Comparison of ENCODE assay signal across 14 cellular contexts in the genomic region with DNA sequence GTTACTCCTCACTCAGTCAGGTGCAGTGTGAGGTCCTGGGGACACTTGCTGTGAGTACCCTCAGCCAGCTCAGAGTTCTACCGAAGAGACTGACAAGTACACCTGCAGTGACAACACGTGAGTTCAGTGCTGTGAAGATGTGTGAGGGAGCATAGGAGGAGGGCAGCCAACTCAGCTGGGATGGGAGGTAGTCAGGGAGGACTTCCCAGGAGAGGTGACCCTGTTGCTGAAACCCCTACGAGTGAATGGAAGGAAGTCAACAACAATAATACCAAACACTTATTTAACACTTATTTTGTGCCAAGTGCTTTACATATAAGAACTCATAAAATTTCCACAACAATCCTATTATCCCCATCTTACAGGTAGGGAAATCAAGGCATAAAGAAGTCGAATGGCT. TPM values are rescaled to one million over a fixed set of nuclear protein-coding genes. Genes with fewer than 3 reads are reported as not detected.
DNase-seq lines count a peak whose midpoint lies in the region; ATAC-seq and TF ChIP-seq lines count a peak whose summit lies in the region.
"Had no signal": no experiment of that assay in that cellular context is flagged by ENCODE, and none has a peak within 500 bp of the region (broad histone marks: within the 10 kb centered on the region; RNA-seq: fewer than 3 reads in every experiment).

No MANE protein-coding gene starts in this region.

- no peaks in the 10 kb centered on the region for H3K9me3 Mint-ChIP-seq in endodermal cell
- H3K9me3 Mint-ChIP-seq in activated CD4-positive, alpha-beta memory T cell treated with anti-CD3 and anti-CD28 coated beads, Interleukin-2, amount 10 ng/mL, durations not matched to agents 7 days and 5 days: peaks cover 5% of the 10 kb centered on the region
- H3K9me3 Mint-ChIP-seq: CD4-positive, alpha-beta memory T cell had no signal

- no peak for ATAC-seq in sciatic nerve
- no peak for ATAC-seq in GM19023 (IDR thresholded peaks at IDR 0.05; ENCODE audit: unreplicated experiment)
- ATAC-seq: A549 had no signal

- TF ChIP-seq CTCF in endodermal cell (conservative IDR thresholded peaks at IDR 0.05): no peak

- H3K9me3 ChIP-seq in endodermal cell (ENCODE audit: control insufficient read depth, low read length): no peaks in the 10 kb centered on the region
- H3K9me3 ChIP-seq: A549, BE2C, HAP-1 had no signal

- H3K9ac ChIP-seq in endodermal cell (ENCODE audit: extremely low read depth, low read length, poor library complexity, severe bottlenecking): no peak overlapping the region

- CTCF ChIA-PET in activated CD4-positive, alpha-beta memory T cell treated with anti-CD3 and anti-CD28 coated beads, Interleukin-2, amount 10 ng/mL, durations not matched to agents 7 days and 5 days (lab: Charles Lee): no interaction called here

- intact Hi-C loops in sciatic nerve (cut with DNase I): no loop called here

- H3K27me3 ChIP-seq in endodermal cell (ENCODE audit: control insufficient read depth, insufficient read depth, low read length, poor library complexity, severe bottlenecking): no peaks in the 10 kb centered on the region
- H3K27me3 ChIP-seq: BE2C had no signal

- H3K4me1 Mint-ChIP-seq in endodermal cell: peaks cover under 1% of the 10 kb centered on the region
- no peaks in the 10 kb centered on the region for H3K4me1 Mint-ChIP-seq in activated CD4-positive, alpha-beta memory T cell treated with anti-CD3 and anti-CD28 coated beads, Interleukin-2, amount 10 ng/mL, durations not matched to agents 7 days and 5 days

- H3K27ac ChIP-seq in angular gyrus (ENCODE audit: low read depth, low read length): peak overlapping the region; percentile 24
- no peak overlapping the region for H3K27ac ChIP-seq in endodermal cell (ENCODE audit: low read depth, low read length)
- H3K27ac ChIP-seq: A549, C4-2B had no signal

- peaks cover 5% of the 10 kb centered on the region for H3K36me3 ChIP-seq in endodermal cell (ENCODE audit: control insufficient read depth, insufficient read depth, low read length)
- H3K36me3 ChIP-seq: BE2C had no signal

- no peak overlapping the region for H3K4me3 ChIP-seq in endodermal cell (ENCODE audit: low read length)
- H3K4me3 ChIP-seq: A549, HAP-1 had no signal

- H3K36me3 Mint-ChIP-seq in endodermal cell (ENCODE audit: low read depth): peaks cover 24% of the 10 kb centered on the region
- peaks cover 6% of the 10 kb centered on the region for H3K36me3 Mint-ChIP-seq in activated CD4-positive, alpha-beta memory T cell treated with anti-CD3 and anti-CD28 coated beads, Interleukin-2, amount 10 ng/mL, durations not matched to agents 7 days and 5 days (ENCODE audit: low read depth)

- no peaks in the 10 kb centered on the region for H3K4me1 ChIP-seq in endodermal cell (ENCODE audit: control insufficient read depth, insufficient read depth, low read length)
- H3K4me1 ChIP-seq: A549, HAP-1 had no signal

- H3K27me3 Mint-ChIP-seq in endodermal cell (ENCODE audit: insufficient read depth): no peaks in the 10 kb centered on the region
- no peaks in the 10 kb centered on the region for H3K27me3 Mint-ChIP-seq in activated CD4-positive, alpha-beta memory T cell treated with anti-CD3 and anti-CD28 coated beads, Interleukin-2, amount 10 ng/mL, durations not matched to agents 7 days and 5 days
- H3K27me3 Mint-ChIP-seq: CD4-positive, alpha-beta memory T cell had no signal

- 95 to 100% methylated on average over 1 to 4 of the region's 4 CpGs for WGBS in endodermal cell (ENCODE audit: insufficient coverage in 1 of 2, insufficient read length in 1 of 2), 2 experiments

- DNase-seq in endodermal cell (peak; percentile 23), sciatic nerve (ENCODE audit: low spot score) (peak; percentile 7), NCI-H345 (lab: John Stamatoyannopoulos, UW) (no peak)
- no peak for DNase-seq in activated CD4-positive, alpha-beta memory T cell treated with anti-CD3 and anti-CD28 coated beads, Interleukin-2, amount 10 ng/mL, durations not matched to agents 7 days and 5 days
- DNase-seq: BE2C; CD4-positive, alpha-beta memory T cell; COR-L47; DND-41; GDM1 had no signal

- POLR2A ChIA-PET in activated CD4-positive, alpha-beta memory T cell treated with anti-CD3 and anti-CD28 coated beads, Interleukin-2, amount 10 ng/mL, durations not matched to agents 7 days and 5 days (lab: Charles Lee): no interaction called here

- H3K4me3 Mint-ChIP-seq in endodermal cell: no peak overlapping the region
- no peak overlapping the region for H3K4me3 Mint-ChIP-seq in activated CD4-positive, alpha-beta memory T cell treated with anti-CD3 and anti-CD28 coated beads, Interleukin-2, amount 10 ng/mL, durations not matched to agents 7 days and 5 days
- H3K4me3 Mint-ChIP-seq: CD4-positive, alpha-beta memory T cell had no signal

- no peak overlapping the region for H3K27ac Mint-ChIP-seq in endodermal cell
- H3K27ac Mint-ChIP-seq in activated CD4-positive, alpha-beta memory T cell treated with anti-CD3 and anti-CD28 coated beads, Interleukin-2, amount 10 ng/mL, durations not matched to agents 7 days and 5 days: no peak overlapping the region

RNA-seq across cellular contexts. Expression of gene TMEM177, which starts 10.2 kb away (rescaled TPM):
- total RNA-seq in endodermal cell (10 to 100 TPM; 26.8 to 28.6 TPM), sciatic nerve (8.2 TPM)
- 22.7 TPM for polyA plus RNA-seq in endodermal cell (2013, experiment 1 of 2)
- 18.5 TPM for polyA plus RNA-seq in endodermal cell (2013, experiment 2 of 2)
- 1 to 10 TPM; 8.3 to 8.5 TPM for total RNA-seq in activated CD4-positive, alpha-beta memory T cell treated with anti-CD3 and anti-CD28 coated beads, Interleukin-2, amount 10 ng/mL, durations not matched to agents 7 days and 5 days

Comparison
In these comparisons a context has a peak if more than half of its experiments do, and no peak if none do; other contexts are left out.
1. DNase-seq: peak in endodermal cell (single experiment) and sciatic nerve (single experiment); none in activated CD4-positive, alpha-beta memory T cell treated with anti-CD3 and anti-CD28 coated beads, Interleukin-2, amount 10 ng/mL, durations not matched to agents 7 days and 5 days (single experiment) and NCI-H345 (single experiment).